Comparison of ENCODE assay signal across 27 cellular contexts in genomic region chr2:11715987-11716652, GRCh38. TPM values are rescaled to one million over a fixed set of nuclear protein-coding genes. Genes with fewer than 3 reads are reported as not detected.
"Had no signal": no experiment of that assay in that cellular context is flagged by ENCODE, and none has a peak within 500 bp of the region (broad histone marks: within the 10 kb centered on the region; RNA-seq: fewer than 3 reads in every experiment).

No MANE protein-coding gene starts in this region.

- H3K36me3 ChIP-seq: ascending aorta, esophagus muscularis mucosa, heart right ventricle, thoracic aorta, upper lobe of left lung had no signal

- H3K9me3 ChIP-seq: ascending aorta, esophagus muscularis mucosa, heart right ventricle, thoracic aorta, upper lobe of left lung had no signal

- H3K4me3 Mint-ChIP-seq: activated naive CD4-positive, alpha-beta T cell treated with anti-CD3 and anti-CD28 coated beads, Interleukin-2, amount 10 ng/mL, durations not matched to agents 7 days and 5 days; activated naive CD8-positive, alpha-beta T cell treated with anti-CD3 and anti-CD28 coated beads, Interleukin-2, amount 50 U/mL, for 24 hours; activated T-cell treated with anti-CD3 and anti-CD28 coated beads, Interleukin-2, amount 50 U/mL, for 4 hours; nephron progenitor cell; stimulated activated naive CD8-positive, alpha-beta T cell treated with anti-CD3 and anti-CD28 coated beads, Interleukin-15, amount 100 ng/mL, for 72 hours had no signal

- H3K27me3 ChIP-seq: ascending aorta, esophagus muscularis mucosa, upper lobe of left lung had no signal

- H3K9me3 Mint-ChIP-seq: activated naive CD4-positive, alpha-beta T cell treated with anti-CD3 and anti-CD28 coated beads, Interleukin-2, amount 10 ng/mL, durations not matched to agents 7 days and 5 days; activated naive CD8-positive, alpha-beta T cell treated with anti-CD3 and anti-CD28 coated beads, Interleukin-2, amount 50 U/mL, for 24 hours; activated T-cell treated with anti-CD3 and anti-CD28 coated beads, Interleukin-2, amount 50 U/mL, for 4 hours; nephron progenitor cell; stimulated activated naive CD8-positive, alpha-beta T cell treated with anti-CD3 and anti-CD28 coated beads, Interleukin-15, amount 100 ng/mL, for 72 hours had no signal

- H3K27ac Mint-ChIP-seq: activated naive CD4-positive, alpha-beta T cell treated with anti-CD3 and anti-CD28 coated beads, Interleukin-2, amount 10 ng/mL, durations not matched to agents 7 days and 5 days; activated naive CD8-positive, alpha-beta T cell treated with anti-CD3 and anti-CD28 coated beads, Interleukin-2, amount 50 U/mL, for 24 hours; nephron progenitor cell had no signal

- H3K36me3 Mint-ChIP-seq: activated naive CD4-positive, alpha-beta T cell treated with anti-CD3 and anti-CD28 coated beads, Interleukin-2, amount 10 ng/mL, durations not matched to agents 7 days and 5 days had no signal

- DNase-seq: activated CD4-positive, alpha-beta T cell treated with anti-CD3 and anti-CD28 coated beads, Interleukin-2, amount 50 U/mL, for 1 hour; activated CD8-positive, alpha-beta memory T cell treated with anti-CD3 and anti-CD28 coated beads, Interleukin-2, amount 50 U/mL, for 4 hours; activated effector memory CD4-positive, alpha-beta T cell treated with Interleukin-2 at 50 U/mL for 16 hours; activated naive CD4-positive, alpha-beta T cell treated with anti-CD3 and anti-CD28 coated beads, Interleukin-2, amount 10 ng/mL, durations not matched to agents 7 days and 5 days; activated naive CD8-positive, alpha-beta T cell treated with anti-CD3 and anti-CD28 coated beads, Interleukin-2, amount 50 U/mL, for 24 hours; activated T-cell treated with anti-CD3 and anti-CD28 coated beads, Interleukin-2, amount 50 U/mL, for 4 hours; cerebellar nuclear complex; dermis blood vessel endothelial cell; effector memory CD4-positive, alpha-beta T cell; heart right ventricle; left ventricle myocardium superior; nephron progenitor cell; occipital lobe; posterior cingulate gyrus; stimulated activated CD4-positive, alpha-beta T cell treated with anti-CD3 and anti-CD28 coated beads, Interleukin-2, amount 100 ng/mL, for 48 hours; stimulated activated naive CD8-positive, alpha-beta T cell treated with anti-CD3 and anti-CD28 coated beads, Interleukin-15, amount 100 ng/mL, for 72 hours; upper lobe of left lung had no signal

- H3K27ac ChIP-seq: esophagus muscularis mucosa had no signal

- H3K4me3 ChIP-seq: ascending aorta, esophagus muscularis mucosa, heart right ventricle, upper lobe of left lung had no signal

- ATAC-seq: activated CD4-positive, CD25-positive, alpha-beta regulatory T cell treated with anti-CD3 and anti-CD28 coated beads, Interleukin-2, amount 50 U/mL, for 24 hours; activated naive CD8-positive, alpha-beta T cell treated with anti-CD3 and anti-CD28 coated beads, Interleukin-2, amount 50 U/mL, for 24 hours; activated T-cell treated with anti-CD3 and anti-CD28 coated beads, Interleukin-2, amount 50 U/mL, for 4 hours; stimulated activated naive CD8-positive, alpha-beta T cell treated with anti-CD3 and anti-CD28 coated beads, Interleukin-15, amount 100 ng/mL, for 72 hours had no signal

RNA-seq across cellular contexts. Expression of gene NTSR2, which starts 46.1 kb away (rescaled TPM):
- total RNA-seq: activated T-cell treated with anti-CD3 and anti-CD28 coated beads, Interleukin-2, amount 50 U/mL, for 4 hours; ascending aorta; bronchial epithelial cell; dermis blood vessel endothelial cell; endothelial cell of umbilical vein; esophagus muscularis mucosa; kidney epithelial cell; left ventricle myocardium superior; mesenteric fat pad; skeletal muscle tissue; T-helper 1 cell treated with Interleukin-12 subunit alpha and Interleukin-12 subunit beta and Interleukin-4 antibody, amounts not matched to agents 30 ng/mL and 1 ng/mL, for 36 hours; thoracic aorta; upper lobe of left lung had no signal
- polyA plus RNA-seq: endothelial cell of umbilical vein had no signal
